In genomic region chr1:112715264-112716053, GRCh38 we compare ENCODE assay signal across 8 cellular contexts. TPM values are rescaled to one million over a fixed set of nuclear protein-coding genes. Genes with fewer than 3 reads are reported as not detected.
DNase-seq lines count a peak whose midpoint lies in the region; ATAC-seq, FAIRE-seq and TF ChIP-seq lines count a peak whose summit lies in the region.

Gene PPM1J, minus strand, starts transcription at chr1:112715332. Its CDS starts 31 bp downstream, at chr1:112715301.

- H3K9me3 Mint-ChIP-seq in immature natural killer cell, result no peaks in the 10 kb centered on the region

- DNase-seq in NCI-H2171 treated with DMSO at 0.1 percent for 48 hours (lab: John Stamatoyannopoulos, UW) (peak; percentile 85), bronchial epithelial cell (ENCODE audit: low read depth) (peak; percentile 89), immature natural killer cell (peak; percentile 94 to 96 (median 95)), smooth muscle cell (lab: John Stamatoyannopoulos, UW; ENCODE audit: unreplicated experiment) (peak; percentile 84)

- H3K9ac ChIP-seq in smooth muscle cell (ENCODE audit: low read depth), result no peak within 1 kb of the TSS

- H3K27me3 Mint-ChIP-seq in immature natural killer cell (ENCODE audit: low read depth in 3 of 3), result peaks cover 3 to 11% (median 9%) of the 10 kb centered on the region in 3 donors

- H3K27ac ChIP-seq in ACC112 (ENCODE audit: low read depth, low read length) (no peak within 1 kb of the TSS), smooth muscle cell (ENCODE audit: low read depth) (no peak within 1 kb of the TSS)

- TF ChIP-seq CTCF in WI38 (IDR thresholded peaks at IDR 0.05; ENCODE audit: low read depth, low read length) (no peak), bronchial epithelial cell (IDR thresholded peaks at IDR 0.05; ENCODE audit: insufficient read depth, low read length, severe bottlenecking) (no peak), smooth muscle cell (IDR thresholded peaks at IDR 0.05; ENCODE audit: borderline replicate concordance, insufficient read depth, poor library complexity, severe bottlenecking) (no peak)

- H3K27ac Mint-ChIP-seq in immature natural killer cell, result peak within 1 kb of the TSS; percentile 70 to 91 (median 82)

- H3K9me3 ChIP-seq in smooth muscle cell (replicated peaks; ENCODE audit: low read depth), result no peaks in the 10 kb centered on the region

- peaks cover 23 to 32% of the 10 kb centered on the region in 2 donors for H3K4me1 Mint-ChIP-seq in immature natural killer cell

- H3K79me2 ChIP-seq in ACC112 (ENCODE audit: control insufficient read depth, insufficient read depth, low read length, unreplicated experiment) (no peaks in the 10 kb centered on the region), smooth muscle cell (ENCODE audit: low read depth) (no peaks in the 10 kb centered on the region)

- H3F3A ChIP-seq in smooth muscle cell (ENCODE audit: low read depth), result no peaks in the 10 kb centered on the region

- WGBS in smooth muscle cell (ENCODE audit: low lambda C conversion rate), result under 1% methylated on average over 31 of the region's 51 CpGs

- H3K36me3 Mint-ChIP-seq in immature natural killer cell, result no peaks in the 10 kb centered on the region

- peak within 1 kb of the TSS; percentile 87 for H3K4me2 ChIP-seq in smooth muscle cell

- ATAC-seq in GM18519 (IDR thresholded peaks at IDR 0.05; ENCODE audit: low FRiP score, unreplicated experiment), result peak; percentile 59
- ATAC-seq in HG03060 (IDR thresholded peaks at IDR 0.05; ENCODE audit: low read depth, unreplicated experiment), result peak; percentile 67

- peaks cover 3% of the 10 kb centered on the region; the same call in 1 of the 2 replicates for H3K27me3 ChIP-seq in ACC112 (ENCODE audit: insufficient read depth, low read length)
- no peaks in the 10 kb centered on the region for H3K27me3 ChIP-seq in bronchial epithelial cell (ENCODE audit: control insufficient read depth, insufficient read depth, low read length)
- peaks cover 6% of the 10 kb centered on the region for H3K27me3 ChIP-seq in smooth muscle cell (ENCODE audit: low read depth)

- H3K4me3 ChIP-seq in ACC112 (ENCODE audit: low read depth, low read length), result peak within 1 kb of the TSS; percentile 88
- peak within 1 kb of the TSS; percentile 69 for H3K4me3 ChIP-seq in WI38 (ENCODE audit: low read depth, low read length)
- peak within 1 kb of the TSS; percentile 65 for H3K4me3 ChIP-seq in bronchial epithelial cell (ENCODE audit: low read depth, low read length)
- H3K4me3 ChIP-seq in smooth muscle cell, result peak within 1 kb of the TSS; percentile 61

- H3K4me1 ChIP-seq in ACC112 (ENCODE audit: control insufficient read depth, insufficient read depth, low read length, unreplicated experiment) (no peaks in the 10 kb centered on the region), smooth muscle cell (ENCODE audit: low read depth) (peaks cover 11% of the 10 kb centered on the region)

- H4K20me1 ChIP-seq in smooth muscle cell (ENCODE audit: low read depth), result no peaks in the 10 kb centered on the region

- H2AFZ ChIP-seq in ACC112 (ENCODE audit: low read length, unreplicated experiment) (peak within 1 kb of the TSS; percentile 51), smooth muscle cell (ENCODE audit: low read depth) (peak within 1 kb of the TSS; percentile 84)

- H3K36me3 ChIP-seq in ACC112 (ENCODE audit: insufficient read depth, low read length) (no peaks in the 10 kb centered on the region), bronchial epithelial cell (ENCODE audit: control insufficient read depth, insufficient read depth, low read length) (no peaks in the 10 kb centered on the region), smooth muscle cell (ENCODE audit: low read depth) (no peaks in the 10 kb centered on the region)

- H3K4me3 Mint-ChIP-seq in immature natural killer cell, result peak within 1 kb of the TSS; percentile 88 to 95 (median 89)

- FAIRE-seq in bronchial epithelial cell (lab: Jason Lieb, UNC), result no peak

RNA-seq across cellular contexts. Expression of gene PPM1J, which starts in this region (rescaled TPM):
- total RNA-seq in bronchial epithelial cell (4.0 and 4.5 TPM in 2 replicates), smooth muscle cell (0.40 and 1.2 TPM in 2 replicates)
- polyA plus RNA-seq in immature natural killer cell (under 1 TPM in 1 of 3 donors, not detected in 2; 0.19 TPM), smooth muscle cell (4.7 and 5.2 TPM in 2 replicates)

Comparison
In these comparisons a context has a peak if more than half of its experiments do, and no peak if none do; other contexts are left out.
1. Peak in DNase-seq in immature natural killer cell; RNA of the gene not detected or under 1 TPM.